Comparison of ENCODE assay signal across 12 cellular contexts in genomic region chr1:153776971-153777370, GRCh38. TPM values are rescaled to one million over a fixed set of nuclear protein-coding genes. Genes with fewer than 3 reads are reported as not detected.
DNase-seq lines count a peak whose midpoint lies in the region; ATAC-seq and TF ChIP-seq lines count a peak whose summit lies in the region.
"Had no signal": no experiment of that assay in that cellular context is flagged by ENCODE, and none has a peak within 500 bp of the region (broad histone marks: within the 10 kb centered on the region; RNA-seq: fewer than 3 reads in every experiment).

No MANE protein-coding gene starts in this region.

- peaks cover 11% of the 10 kb centered on the region for H3K27me3 Mint-ChIP-seq in activated naive CD4-positive, alpha-beta T cell treated with anti-CD3 and anti-CD28 coated beads, Interleukin-2, amount 10 ng/mL, durations not matched to agents 7 days and 5 days
- no peaks in the 10 kb centered on the region for H3K27me3 Mint-ChIP-seq in activated naive CD8-positive, alpha-beta T cell treated with anti-CD3 and anti-CD28 coated beads for 36 hours
- no peaks in the 10 kb centered on the region for H3K27me3 Mint-ChIP-seq in memory B cell

- peaks cover 30 to 86% (median 81%) of the 10 kb centered on the region in 5 donors for H3K4me1 ChIP-seq in subcutaneous abdominal adipose tissue (ENCODE audit: control insufficient read depth in 5 of 5, insufficient read depth in 5 of 5, low read length in 5 of 5)

- TF ChIP-seq CTCF in foreskin fibroblast (IDR thresholded peaks at IDR 0.05; ENCODE audit: low read depth, low read length) = no peak

- no peaks in the 10 kb centered on the region for H3K27me3 ChIP-seq in subcutaneous abdominal adipose tissue (ENCODE audit: control insufficient read depth in 5 of 5, insufficient read depth in 4 of 5, low read length in 5 of 5)
- H3K27me3 ChIP-seq: dorsolateral prefrontal cortex had no signal

- peak overlapping the region; percentile 92 for H3K27ac ChIP-seq in subcutaneous abdominal adipose tissue (ENCODE audit: low read depth, low read length)

- no peaks in the 10 kb centered on the region for H3K9me3 Mint-ChIP-seq in activated naive CD4-positive, alpha-beta T cell treated with anti-CD3 and anti-CD28 coated beads, Interleukin-2, amount 10 ng/mL, durations not matched to agents 7 days and 5 days
- H3K9me3 Mint-ChIP-seq in activated naive CD8-positive, alpha-beta T cell treated with anti-CD3 and anti-CD28 coated beads for 36 hours = no peaks in the 10 kb centered on the region
- no peaks in the 10 kb centered on the region for H3K9me3 Mint-ChIP-seq in memory B cell

- peak overlapping the region; percentile 79 for H3K4me3 Mint-ChIP-seq in activated naive CD4-positive, alpha-beta T cell treated with anti-CD3 and anti-CD28 coated beads, Interleukin-2, amount 10 ng/mL, durations not matched to agents 7 days and 5 days
- H3K4me3 Mint-ChIP-seq in activated naive CD8-positive, alpha-beta T cell treated with anti-CD3 and anti-CD28 coated beads for 36 hours = peak overlapping the region; percentile 50
- peak overlapping the region; percentile 63 for H3K4me3 Mint-ChIP-seq in memory B cell

- no peak for DNase-seq in activated naive CD4-positive, alpha-beta T cell treated with anti-CD3 and anti-CD28 coated beads, Interleukin-2, amount 10 ng/mL, durations not matched to agents 7 days and 5 days
- DNase-seq in activated naive CD4-positive, alpha-beta T cell (lab: John Stamatoyannopoulos, UW) = no peak
- no peak for DNase-seq in activated naive CD8-positive, alpha-beta T cell treated with anti-CD3 and anti-CD28 coated beads for 36 hours
- no peak for DNase-seq in memory B cell (ENCODE audit: low spot score in 2 of 2)
- no peak for DNase-seq in kidney glomerular epithelial cell (lab: John Stamatoyannopoulos, UW)
- no peak for DNase-seq in foreskin fibroblast
- DNase-seq in GDM1 (lab: John Stamatoyannopoulos, UW) = no peak
- DNase-seq: activated effector memory CD4-positive, alpha-beta T cell treated with anti-CD3 and anti-CD28 coated beads, Interleukin-2, amount 50 U/mL, for 16 hours; NCI-H2029; stimulated activated CD4-positive, alpha-beta T cell treated with anti-CD3 and anti-CD28 coated beads, Interleukin-12 subunit alpha, Interleukin-12 subunit beta, amount 100 ng/mL, for 4 hours had no signal

- H3K9me3 ChIP-seq in subcutaneous abdominal adipose tissue (ENCODE audit: control insufficient read depth in 5 of 5, low read length in 5 of 5) = no peaks in the 10 kb centered on the region

- H3K36me3 ChIP-seq in subcutaneous abdominal adipose tissue (ENCODE audit: control insufficient read depth in 5 of 5, insufficient read depth in 5 of 5, low read length in 5 of 5) = peaks cover 0 to 41% (median 19%) of the 10 kb centered on the region in 5 donors

- CTCF ChIA-PET in activated naive CD4-positive, alpha-beta T cell treated with anti-CD3 and anti-CD28 coated beads, Interleukin-2, amount 10 ng/mL, durations not matched to agents 7 days and 5 days (lab: Charles Lee) = no interaction called here

- H3K4me3 ChIP-seq in subcutaneous abdominal adipose tissue (ENCODE audit: low read depth in 1 of 5, low read length in 5 of 5) = peak overlapping the region in 4 of 5 donors; percentile 81 to 86 (median 84)
- no peak overlapping the region for H3K4me3 ChIP-seq in foreskin fibroblast (ENCODE audit: low read depth in 1 of 2, low read length in 2 of 2)

- peaks cover 36% of the 10 kb centered on the region for H3K4me1 Mint-ChIP-seq in activated naive CD4-positive, alpha-beta T cell treated with anti-CD3 and anti-CD28 coated beads, Interleukin-2, amount 10 ng/mL, durations not matched to agents 7 days and 5 days
- H3K4me1 Mint-ChIP-seq in activated naive CD8-positive, alpha-beta T cell treated with anti-CD3 and anti-CD28 coated beads for 36 hours = peaks cover 22% of the 10 kb centered on the region
- peaks cover 15% of the 10 kb centered on the region for H3K4me1 Mint-ChIP-seq in memory B cell

- peaks cover 14% of the 10 kb centered on the region for H3K36me3 Mint-ChIP-seq in activated naive CD4-positive, alpha-beta T cell treated with anti-CD3 and anti-CD28 coated beads, Interleukin-2, amount 10 ng/mL, durations not matched to agents 7 days and 5 days
- H3K36me3 Mint-ChIP-seq in activated naive CD8-positive, alpha-beta T cell treated with anti-CD3 and anti-CD28 coated beads for 36 hours = peaks cover 4% of the 10 kb centered on the region
- peaks cover 4% of the 10 kb centered on the region for H3K36me3 Mint-ChIP-seq in memory B cell

- H3K9ac ChIP-seq in subcutaneous abdominal adipose tissue (ENCODE audit: low read length in 5 of 5) = peak overlapping the region in 2 of 5 donors; percentile 3 to 85

- peak overlapping the region; percentile 22 for H3K27ac Mint-ChIP-seq in activated naive CD4-positive, alpha-beta T cell treated with anti-CD3 and anti-CD28 coated beads, Interleukin-2, amount 10 ng/mL, durations not matched to agents 7 days and 5 days
- H3K27ac Mint-ChIP-seq in activated naive CD8-positive, alpha-beta T cell treated with anti-CD3 and anti-CD28 coated beads for 36 hours = no peak overlapping the region
- peak overlapping the region; percentile 3 for H3K27ac Mint-ChIP-seq in memory B cell

- ATAC-seq in memory B cell (ENCODE audit: low read depth) = no peak

RNA-seq across cellular contexts. Expression of gene SLC27A3, which starts 1.8 kb away (rescaled TPM):
- total RNA-seq in activated naive CD8-positive, alpha-beta T cell treated with anti-CD3 and anti-CD28 coated beads for 36 hours = 1 to 10 TPM; 6.4 to 6.9 TPM

RNA-seq across cellular contexts. Expression of gene INTS3, which starts 49.1 kb away (rescaled TPM):
- 10 to 100 TPM; 47.9 to 48.0 TPM for total RNA-seq in activated naive CD8-positive, alpha-beta T cell treated with anti-CD3 and anti-CD28 coated beads for 36 hours

Comparison
In these comparisons a context has a peak if more than half of its experiments do, and no peak if none do; other contexts are left out.
1. H3K4me3 ChIP-seq: peak in subcutaneous abdominal adipose tissue (4 of 5); none in foreskin fibroblast (0 of 2).
2. Peak in every context shown above with its lines, with median percentiles within 50 percentile points of each other: H3K4me3 Mint-ChIP-seq.